1 cellular context compared by ENCODE assay signal in the genomic region with DNA sequence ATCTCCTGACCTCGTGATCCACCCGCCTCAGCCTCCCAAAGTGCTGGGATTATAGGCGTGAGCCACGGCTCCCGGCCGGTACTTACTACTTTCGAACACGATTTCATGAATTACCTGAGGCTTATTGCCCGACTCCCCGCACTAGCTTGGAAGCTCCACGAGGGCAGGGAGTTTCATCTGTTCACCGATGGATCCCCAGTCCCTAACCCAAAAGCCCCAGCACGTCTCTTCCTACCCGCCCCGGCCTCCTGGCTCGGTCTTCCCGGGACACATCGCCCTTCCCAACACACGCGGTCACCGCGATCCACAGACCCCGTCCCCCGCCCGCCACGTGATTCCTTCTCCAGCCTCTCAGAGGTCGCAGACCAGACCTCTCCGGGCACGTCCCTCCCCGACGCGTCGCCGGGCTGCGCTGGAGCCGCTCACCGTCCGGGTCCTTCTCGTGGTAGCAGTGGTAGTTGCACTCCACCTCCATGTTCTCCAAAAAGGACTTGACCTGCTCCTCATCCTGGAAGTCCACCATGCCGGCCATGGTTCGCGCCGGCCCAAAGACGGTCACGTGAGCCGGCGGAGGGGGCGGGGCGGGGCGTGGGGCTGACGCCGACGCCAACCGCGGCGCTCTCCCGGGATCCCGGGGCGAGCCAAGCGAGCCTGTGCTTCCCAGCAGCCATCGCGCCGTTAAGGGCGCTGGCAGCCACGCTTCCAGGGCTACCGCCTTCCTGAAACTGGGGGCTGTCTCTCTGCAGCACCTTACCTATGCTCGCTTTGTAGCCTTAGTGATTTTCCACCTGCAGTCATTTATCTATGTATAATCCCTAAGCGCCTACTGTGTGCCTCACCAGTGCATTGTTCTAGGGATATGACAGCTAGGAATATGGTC.
A peak's percentile ranks its signal among the peaks of the same experiment; 100 is the strongest.
TF ChIP-seq lines count a peak whose summit lies in the region.

A gene (minus strand): TSS at position 553 of the 880 bp plus-strand sequence. CDS start 21 bp downstream, at position 532.

TF ChIP-seq in SK-N-SH, 30 proteins besides CTCF, POLR2A, EP300 and RAD21 (continued from another document):
- TF ChIP-seq, protein P1, sequence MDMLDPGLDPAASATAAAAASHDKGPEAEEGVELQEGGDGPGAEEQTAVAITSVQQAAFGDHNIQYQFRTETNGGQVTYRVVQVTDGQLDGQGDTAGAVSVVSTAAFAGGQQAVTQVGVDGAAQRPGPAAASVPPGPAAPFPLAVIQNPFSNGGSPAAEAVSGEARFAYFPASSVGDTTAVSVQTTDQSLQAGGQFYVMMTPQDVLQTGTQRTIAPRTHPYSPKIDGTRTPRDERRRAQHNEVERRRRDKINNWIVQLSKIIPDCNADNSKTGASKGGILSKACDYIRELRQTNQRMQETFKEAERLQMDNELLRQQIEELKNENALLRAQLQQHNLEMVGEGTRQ (IDR thresholded peaks at IDR 0.05; ENCODE audit: borderline replicate concordance, low read depth, low read length): peak; percentile 56; the same call in 1 of the 2 replicates
- TF ChIP-seq, protein P2, sequence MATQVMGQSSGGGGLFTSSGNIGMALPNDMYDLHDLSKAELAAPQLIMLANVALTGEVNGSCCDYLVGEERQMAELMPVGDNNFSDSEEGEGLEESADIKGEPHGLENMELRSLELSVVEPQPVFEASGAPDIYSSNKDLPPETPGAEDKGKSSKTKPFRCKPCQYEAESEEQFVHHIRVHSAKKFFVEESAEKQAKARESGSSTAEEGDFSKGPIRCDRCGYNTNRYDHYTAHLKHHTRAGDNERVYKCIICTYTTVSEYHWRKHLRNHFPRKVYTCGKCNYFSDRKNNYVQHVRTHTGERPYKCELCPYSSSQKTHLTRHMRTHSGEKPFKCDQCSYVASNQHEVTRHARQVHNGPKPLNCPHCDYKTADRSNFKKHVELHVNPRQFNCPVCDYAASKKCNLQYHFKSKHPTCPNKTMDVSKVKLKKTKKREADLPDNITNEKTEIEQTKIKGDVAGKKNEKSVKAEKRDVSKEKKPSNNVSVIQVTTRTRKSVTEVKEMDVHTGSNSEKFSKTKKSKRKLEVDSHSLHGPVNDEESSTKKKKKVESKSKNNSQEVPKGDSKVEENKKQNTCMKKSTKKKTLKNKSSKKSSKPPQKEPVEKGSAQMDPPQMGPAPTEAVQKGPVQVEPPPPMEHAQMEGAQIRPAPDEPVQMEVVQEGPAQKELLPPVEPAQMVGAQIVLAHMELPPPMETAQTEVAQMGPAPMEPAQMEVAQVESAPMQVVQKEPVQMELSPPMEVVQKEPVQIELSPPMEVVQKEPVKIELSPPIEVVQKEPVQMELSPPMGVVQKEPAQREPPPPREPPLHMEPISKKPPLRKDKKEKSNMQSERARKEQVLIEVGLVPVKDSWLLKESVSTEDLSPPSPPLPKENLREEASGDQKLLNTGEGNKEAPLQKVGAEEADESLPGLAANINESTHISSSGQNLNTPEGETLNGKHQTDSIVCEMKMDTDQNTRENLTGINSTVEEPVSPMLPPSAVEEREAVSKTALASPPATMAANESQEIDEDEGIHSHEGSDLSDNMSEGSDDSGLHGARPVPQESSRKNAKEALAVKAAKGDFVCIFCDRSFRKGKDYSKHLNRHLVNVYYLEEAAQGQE (IDR thresholded peaks at IDR 0.05; ENCODE audit: low read depth, low read length): 0 out of 2 replicates have a peak, but pooled peaks have one; percentile 21
- no peak for TF ChIP-seq EZH2phosphoT487 (IDR thresholded peaks at IDR 0.05; ENCODE audit: borderline replicate concordance, low read depth)
- TF ChIP-seq POLR2AphosphoS5 (IDR thresholded peaks at IDR 0.05; ENCODE audit: low read depth, low read length): peak; percentile 87
- peak; percentile 86 for TF ChIP-seq YY1 (IDR thresholded peaks at IDR 0.05; ENCODE audit: low read depth)
- no peak for TF ChIP-seq CHD2 (IDR thresholded peaks at IDR 0.05; ENCODE audit: low read length, partially characterized antibody)
- TF ChIP-seq TEAD4 (IDR thresholded peaks at IDR 0.05; ENCODE audit: borderline replicate concordance, insufficient read depth): no peak
- TF ChIP-seq RFX5 (IDR thresholded peaks at IDR 0.05; ENCODE audit: low read length): no peak
- no peak for TF ChIP-seq FOXM1 (IDR thresholded peaks at IDR 0.05; ENCODE audit: low read depth)
- TF ChIP-seq NFIC (IDR thresholded peaks at IDR 0.05; ENCODE audit: borderline replicate concordance): no peak
- TF ChIP-seq, protein P3, sequence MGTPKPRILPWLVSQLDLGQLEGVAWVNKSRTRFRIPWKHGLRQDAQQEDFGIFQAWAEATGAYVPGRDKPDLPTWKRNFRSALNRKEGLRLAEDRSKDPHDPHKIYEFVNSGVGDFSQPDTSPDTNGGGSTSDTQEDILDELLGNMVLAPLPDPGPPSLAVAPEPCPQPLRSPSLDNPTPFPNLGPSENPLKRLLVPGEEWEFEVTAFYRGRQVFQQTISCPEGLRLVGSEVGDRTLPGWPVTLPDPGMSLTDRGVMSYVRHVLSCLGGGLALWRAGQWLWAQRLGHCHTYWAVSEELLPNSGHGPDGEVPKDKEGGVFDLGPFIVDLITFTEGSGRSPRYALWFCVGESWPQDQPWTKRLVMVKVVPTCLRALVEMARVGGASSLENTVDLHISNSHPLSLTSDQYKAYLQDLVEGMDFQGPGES (IDR thresholded peaks at IDR 0.05; ENCODE audit: low read depth, low read length): no peak
- TF ChIP-seq SMC3 (IDR thresholded peaks at IDR 0.05; ENCODE audit: low read depth, low read length): no peak
- TF ChIP-seq, protein P4, sequence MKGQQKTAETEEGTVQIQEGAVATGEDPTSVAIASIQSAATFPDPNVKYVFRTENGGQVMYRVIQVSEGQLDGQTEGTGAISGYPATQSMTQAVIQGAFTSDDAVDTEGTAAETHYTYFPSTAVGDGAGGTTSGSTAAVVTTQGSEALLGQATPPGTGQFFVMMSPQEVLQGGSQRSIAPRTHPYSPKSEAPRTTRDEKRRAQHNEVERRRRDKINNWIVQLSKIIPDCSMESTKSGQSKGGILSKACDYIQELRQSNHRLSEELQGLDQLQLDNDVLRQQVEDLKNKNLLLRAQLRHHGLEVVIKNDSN (IDR thresholded peaks at IDR 0.05; ENCODE audit: borderline replicate concordance, low read depth): peak; percentile 95
- TF ChIP-seq MXI1 (IDR thresholded peaks at IDR 0.05; ENCODE audit: low read depth, low read length): peak; percentile 94
- TF ChIP-seq FOSL2 (IDR thresholded peaks at IDR 0.05; ENCODE audit: borderline replicate concordance, low read depth): no peak
TF ChIP-seq in SK-N-SH: peak in this region for 10.
